Comparison of ENCODE assay signal across 2 cellular contexts in genomic region chr16:69477546-69477945, GRCh38.
TF ChIP-seq lines count a peak whose summit lies in the region.

No MANE protein-coding gene starts in this region.

TF ChIP-seq in endothelial cell of umbilical vein, 7 proteins besides CTCF, POLR2A, EP300 and RAD21:
- TF ChIP-seq GATA2 (IDR thresholded peaks at IDR 0.05; ENCODE audit: insufficient read depth, insufficient read length, low read depth, low read length) = peak; percentile 29
- no peak for TF ChIP-seq POLR2AphosphoS5 (IDR thresholded peaks at IDR 0.05; ENCODE audit: insufficient read depth, low read depth, low read length)

TF ChIP-seq in GM12891, 5 proteins besides CTCF, POLR2A, EP300 and RAD21 (continued from another document):
- TF ChIP-seq PAX5 (IDR thresholded peaks at IDR 0.05; ENCODE audit: insufficient read depth, low read length, severe bottlenecking) (no peak), POU2F2 (IDR thresholded peaks at IDR 0.05; ENCODE audit: low read depth, low read length) (no peak), POLR2AphosphoS5 (IDR thresholded peaks at IDR 0.05; ENCODE audit: low read depth, low read length) (no peak), TAF1 (IDR thresholded peaks at IDR 0.05; ENCODE audit: low read depth, low read length) (no peak)
